Comparison of ENCODE assay signal across 19 cellular contexts in genomic region chr3:87855626-87856025, GRCh38.
DNase-seq lines count a peak whose midpoint lies in the region; ATAC-seq, FAIRE-seq and TF ChIP-seq lines count a peak whose summit lies in the region.
"Had no signal": no experiment of that assay in that cellular context is flagged by ENCODE, and none has a peak within 500 bp of the region (broad histone marks: within the 10 kb centered on the region; RNA-seq: fewer than 3 reads in every experiment).

No MANE protein-coding gene starts in this region.

- no peak for TF ChIP-seq EP300 in K562 (IDR thresholded peaks at IDR 0.05; ENCODE audit: low read length)
- TF ChIP-seq EP300 in gastroesophageal sphincter (IDR thresholded peaks at IDR 0.05), result no peak

- no peaks in the 10 kb centered on the region for H3K36me3 Mint-ChIP-seq in HFFc6 (ENCODE audit: low read depth)

- H2AFZ ChIP-seq in K562 (ENCODE audit: low read depth, low read length), result no peak overlapping the region

- no peaks in the 10 kb centered on the region for H3K9me1 ChIP-seq in K562 (ENCODE audit: control insufficient read depth, insufficient read depth, low read length)

- H3K4me2 ChIP-seq in K562 (ENCODE audit: insufficient read depth, low read length), result no peak overlapping the region

- POLR2A ChIA-PET in K562 (lab: Yijun Ruan, JAX), result no interaction called here

- peaks cover 56% of the 10 kb centered on the region for H3K4me1 Mint-ChIP-seq in HFFc6 (ENCODE audit: low read depth)
- H3K4me1 Mint-ChIP-seq: H9 had no signal

- BruUV-seq in K562 (replicated peaks; lab: Mats Ljungman, UMichigan), result no TSS peak

- TF ChIP-seq RAD21 in K562 (CRISPR knock-in tag; conservative IDR thresholded peaks at IDR 0.05 in 1 of 2, IDR thresholded peaks at IDR 0.05 in 1 of 2), result no peak

- intact Hi-C loops in K562 (cut with micrococcal nuclease) (no loop called here), body of pancreas (cut with DNase I) (no loop called here)

- no peaks in the 10 kb centered on the region for H3K9me3 ChIP-seq in K562 (replicated peaks; ENCODE audit: control insufficient read depth, insufficient read depth, low read depth, low read length)
- H3K9me3 ChIP-seq in gastroesophageal sphincter, result no peaks in the 10 kb centered on the region
- H3K9me3 ChIP-seq in body of pancreas, result no peaks in the 10 kb centered on the region
- H3K9me3 ChIP-seq: colonic mucosa had no signal

- H3K4me3 ChIP-seq in K562 (no peak overlapping the region), gastroesophageal sphincter (no peak overlapping the region), body of pancreas (no peak overlapping the region)
- H3K4me3 ChIP-seq: colonic mucosa had no signal

- DNase-seq in A172 (ENCODE audit: low spot score), result peak; percentile 64
- peak; percentile 86 for DNase-seq in HFFc6
- peak in 1 of 4 experiments; percentile 12 for DNase-seq in K562 (ENCODE audit: extremely low read depth in 1 of 4, low spot score in 3 of 4)
- peak; percentile 59 for DNase-seq in islet precursor cell
- no peak for DNase-seq in DMS153 treated with DMSO at 0.1 percent for 48 hours (lab: John Stamatoyannopoulos, UW; ENCODE audit: unreplicated experiment)
- DNase-seq in body of pancreas, result no peak
- DNase-seq: activated CD4-positive, alpha-beta T cell treated with anti-CD3 and anti-CD28 coated beads for 48 hours; activated naive CD8-positive, alpha-beta T cell treated with anti-CD3 and anti-CD28 coated beads, Interleukin-2, amount 50 U/mL, for 24 hours; activated T-cell treated with anti-CD3 and anti-CD28 coated beads, Interleukin-2, amount 50 U/mL, for 48 hours; colonic mucosa; H9; mesendoderm; NCI-H1930; NCI-H69; stimulated activated naive CD4-positive, alpha-beta T cell treated with Interleukin-2 at 50 U/mL for 16 hours had no signal

- H3K4me1 ChIP-seq in K562 (replicated peaks in 1 of 2; ENCODE audit: control insufficient read depth in 2 of 2, insufficient read depth in 2 of 2, low read length in 2 of 2) (no peaks in the 10 kb centered on the region), gastroesophageal sphincter (no peaks in the 10 kb centered on the region), body of pancreas (no peaks in the 10 kb centered on the region)
- H3K4me1 ChIP-seq: colonic mucosa had no signal

- no peaks in the 10 kb centered on the region for H3K9me3 Mint-ChIP-seq in HFFc6
- H3K9me3 Mint-ChIP-seq: activated naive CD8-positive, alpha-beta T cell treated with anti-CD3 and anti-CD28 coated beads, Interleukin-2, amount 50 U/mL, for 24 hours; H9; T-helper 1 cell treated with Interleukin-12 subunit alpha and Interleukin-12 subunit beta and Interleukin-4 antibody, amounts not matched to agents 30 μg/mL and 1 μg/mL, for 36 hours had no signal

- H3K79me2 ChIP-seq in K562 (ENCODE audit: control insufficient read depth, insufficient read depth, low read length), result peaks cover 37% of the 10 kb centered on the region

- CTCF ChIA-PET in K562 (lab: Yijun Ruan, JAX; ENCODE audit: low intra/inter-chr PET ratio), result no interaction called here

- in situ Hi-C loops in K562 (cut with MboI), result no loop called here

- H3K9ac ChIP-seq in K562 (ENCODE audit: insufficient read depth in 1 of 2, low read depth in 2 of 2, low read length in 2 of 2), result no peak overlapping the region

- no peaks in the 10 kb centered on the region for H3K27me3 ChIP-seq in K562 (ENCODE audit: control insufficient read depth in 2 of 2, insufficient read depth in 2 of 2, low read length in 2 of 2)
- no peaks in the 10 kb centered on the region for H3K27me3 ChIP-seq in gastroesophageal sphincter
- H3K27me3 ChIP-seq in body of pancreas, result no peaks in the 10 kb centered on the region
- H3K27me3 ChIP-seq: colonic mucosa had no signal

- H3K4me3 Mint-ChIP-seq in HFFc6, result peak overlapping the region; percentile 53
- H3K4me3 Mint-ChIP-seq: activated naive CD8-positive, alpha-beta T cell treated with anti-CD3 and anti-CD28 coated beads, Interleukin-2, amount 50 U/mL, for 24 hours; H9; T-helper 1 cell treated with Interleukin-12 subunit alpha and Interleukin-12 subunit beta and Interleukin-4 antibody, amounts not matched to agents 30 μg/mL and 1 μg/mL, for 36 hours had no signal

- H3K27me3 Mint-ChIP-seq in HFFc6 (ENCODE audit: insufficient read depth), result no peaks in the 10 kb centered on the region
- H3K27me3 Mint-ChIP-seq: activated naive CD8-positive, alpha-beta T cell treated with anti-CD3 and anti-CD28 coated beads, Interleukin-2, amount 50 U/mL, for 24 hours had no signal

- no peak for FAIRE-seq in K562 (lab: Jason Lieb, UNC)

- 67% methylated on average over 3 of the region's 3 CpGs for WGBS in K562 (ENCODE audit: insufficient coverage, low coverage, missing lambda C conversion rate)
- WGBS in gastroesophageal sphincter (ENCODE audit: low coverage in 1 of 2), 2 donors, result 40 to 49% methylated on average over 3 of the region's 3 CpGs
- WGBS in body of pancreas, 2 donors, result 68 to 71% methylated on average over 3 of the region's 3 CpGs

- ATAC-seq in K562 (0 out of 3 replicates have a peak, but pooled peaks have one; percentile 36), HG02610 (IDR thresholded peaks at IDR 0.05; ENCODE audit: unreplicated experiment) (no peak), gastroesophageal sphincter (no peak), body of pancreas (no peak)
- ATAC-seq: activated naive CD8-positive, alpha-beta T cell treated with anti-CD3 and anti-CD28 coated beads, Interleukin-2, amount 50 U/mL, for 24 hours had no signal

- H4K20me1 ChIP-seq in K562 (replicated peaks; ENCODE audit: control insufficient read depth, insufficient read depth, low read length), result no peaks in the 10 kb centered on the region

- no peak overlapping the region for H3K27ac ChIP-seq in K562 (ENCODE audit: extremely low read depth, low read depth, low read length)
- H3K27ac ChIP-seq in gastroesophageal sphincter, result no peak overlapping the region
- H3K27ac ChIP-seq in body of pancreas, result no peak overlapping the region
- H3K27ac ChIP-seq: colonic mucosa, RWPE1 had no signal

- H3K27ac Mint-ChIP-seq in HFFc6, result peak overlapping the region; percentile 60
- H3K27ac Mint-ChIP-seq: activated naive CD8-positive, alpha-beta T cell treated with anti-CD3 and anti-CD28 coated beads, Interleukin-2, amount 50 U/mL, for 24 hours; H9; T-helper 1 cell treated with Interleukin-12 subunit alpha and Interleukin-12 subunit beta and Interleukin-4 antibody, amounts not matched to agents 30 μg/mL and 1 μg/mL, for 36 hours had no signal

- TF ChIP-seq CTCF in HFFc6 (IDR thresholded peaks at IDR 0.05), result no peak
- TF ChIP-seq CTCF in K562 (IDR thresholded peaks at IDR 0.05 in 2 of 3, conservative IDR thresholded peaks at IDR 0.05 in 1 of 3; ENCODE audit: insufficient read depth in 2 of 3, low read depth in 1 of 3, low read length in 3 of 3), result no peak
- no peak for TF ChIP-seq CTCF in gastroesophageal sphincter (IDR thresholded peaks at IDR 0.05)
- no peak for TF ChIP-seq CTCF in body of pancreas (IDR thresholded peaks at IDR 0.05)

- peaks cover 12% of the 10 kb centered on the region; the same call in 1 of the 3 replicates for H3K36me3 ChIP-seq in K562 (ENCODE audit: control insufficient read depth, insufficient read depth, low read length)
- no peaks in the 10 kb centered on the region for H3K36me3 ChIP-seq in gastroesophageal sphincter
- no peaks in the 10 kb centered on the region for H3K36me3 ChIP-seq in body of pancreas (replicated peaks in 1 of 2; ENCODE audit: insufficient read depth in 1 of 2, low read depth in 2 of 2)
- H3K36me3 ChIP-seq: colonic mucosa had no signal

- TF ChIP-seq POLR2A in K562 (conservative IDR thresholded peaks at IDR 0.05), result no peak
- TF ChIP-seq POLR2A in gastroesophageal sphincter (IDR thresholded peaks at IDR 0.05), result no peak
- no peak for TF ChIP-seq POLR2A in body of pancreas (IDR thresholded peaks at IDR 0.05)

TF ChIP-seq in K562, 482 proteins besides CTCF, POLR2A, EP300 and RAD21:
- TF ChIP-seq PRPF4 (IDR thresholded peaks at IDR 0.05; ENCODE audit: insufficient read depth, low read depth, low read length, poor library complexity, severe bottlenecking) (no peak), SOX6 (IDR thresholded peaks at IDR 0.05) (0 out of 2 replicates have a peak, but pooled peaks have one; percentile 24), JUN (IDR thresholded peaks at IDR 0.05; ENCODE audit: borderline replicate concordance, low read depth, low read length) (0 out of 2 replicates have a peak, but pooled peaks have one; percentile 41), JUN (CRISPR knock-in tag; IDR thresholded peaks at IDR 0.05; ENCODE audit: borderline replicate concordance) (no peak), ZSCAN32 (CRISPR knock-in tag; IDR thresholded peaks at IDR 0.05) (no peak), ZNF23 (CRISPR knock-in tag; IDR thresholded peaks at IDR 0.05) (no peak), FOSL1 (tag; conservative IDR thresholded peaks at IDR 0.05) (peak; percentile 55; the same call in 1 of the 2 replicates), SIN3A (IDR thresholded peaks at IDR 0.05; ENCODE audit: borderline replicate concordance in 2 of 2, control insufficient read depth in 1 of 2, low read depth in 2 of 2, low read length in 2 of 2) (no peak), RNF2 (IDR thresholded peaks at IDR 0.05) (no peak), FOS (IDR thresholded peaks at IDR 0.05; ENCODE audit: extremely low read depth, insufficient read length) (no peak), ZNF699 (CRISPR knock-in tag; IDR thresholded peaks at IDR 0.05; ENCODE audit: insufficient replicate concordance) (no peak)
- TF ChIP-seq, protein P1, sequence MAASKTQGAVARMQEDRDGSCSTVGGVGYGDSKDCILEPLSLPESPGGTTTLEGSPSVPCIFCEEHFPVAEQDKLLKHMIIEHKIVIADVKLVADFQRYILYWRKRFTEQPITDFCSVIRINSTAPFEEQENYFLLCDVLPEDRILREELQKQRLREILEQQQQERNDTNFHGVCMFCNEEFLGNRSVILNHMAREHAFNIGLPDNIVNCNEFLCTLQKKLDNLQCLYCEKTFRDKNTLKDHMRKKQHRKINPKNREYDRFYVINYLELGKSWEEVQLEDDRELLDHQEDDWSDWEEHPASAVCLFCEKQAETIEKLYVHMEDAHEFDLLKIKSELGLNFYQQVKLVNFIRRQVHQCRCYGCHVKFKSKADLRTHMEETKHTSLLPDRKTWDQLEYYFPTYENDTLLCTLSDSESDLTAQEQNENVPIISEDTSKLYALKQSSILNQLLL (CRISPR knock-in tag; IDR thresholded peaks at IDR 0.05; ENCODE audit: borderline replicate concordance), result no peak

Comparison
In these comparisons a context has a peak if more than half of its experiments do, and no peak if none do; other contexts are left out.
1. DNase-seq: peak in A172 (single experiment), HFFc6 (single experiment) and islet precursor cell (single experiment); none in DMS153 treated with DMSO at 0.1 percent for 48 hours (single experiment) and body of pancreas (0 of 4).